Comparison of ENCODE assay signal across 2 cellular contexts in the genomic region with DNA sequence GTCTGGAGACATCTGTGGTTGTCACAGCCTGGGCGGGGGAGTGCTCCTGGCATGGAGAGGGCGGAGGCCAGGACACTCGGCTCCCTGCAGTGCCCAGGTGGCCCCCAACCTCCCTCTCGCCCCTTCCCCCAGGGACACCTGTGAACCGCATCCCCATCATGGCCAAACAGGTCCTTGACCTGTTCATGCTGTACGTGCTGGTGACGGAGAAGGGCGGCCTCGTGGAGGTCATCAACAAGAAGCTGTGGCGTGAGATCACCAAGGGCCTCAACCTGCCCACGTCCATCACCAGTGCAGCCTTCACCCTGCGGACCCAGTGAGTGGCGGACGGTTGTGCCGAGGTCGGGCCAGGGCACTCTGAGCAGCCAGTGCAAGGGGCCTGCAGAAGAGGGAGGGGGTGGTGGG.
A peak's percentile ranks its signal among the peaks of the same experiment; 100 is the strongest.
TF ChIP-seq lines count a peak whose summit lies in the region.

No MANE protein-coding gene starts in this region.

TF ChIP-seq in HEK293, 187 proteins besides CTCF, POLR2A, EP300 and RAD21:
- TF ChIP-seq SCRT1 (tag by site-specific recombination; IDR thresholded peaks at IDR 0.05; ENCODE audit: borderline replicate concordance) (peak; percentile 83), ZNF76 (tag by site-specific recombination; IDR thresholded peaks at IDR 0.05; ENCODE audit: borderline replicate concordance, low read depth) (no peak)

TF ChIP-seq in GM12878, 131 proteins besides CTCF, POLR2A, EP300 and RAD21:
- no peak for TF ChIP-seq ZZZ3 (IDR thresholded peaks at IDR 0.05; ENCODE audit: control insufficient read depth, insufficient read length, low read depth)
- TF ChIP-seq ZBED1 (IDR thresholded peaks at IDR 0.05; ENCODE audit: borderline replicate concordance): no peak
- no peak for TF ChIP-seq YBX1 (IDR thresholded peaks at IDR 0.05)
- no peak for TF ChIP-seq SP1 (IDR thresholded peaks at IDR 0.05; ENCODE audit: low read depth, low read length)
